ENCODE assay signal across 1 cellular context in the genomic region with DNA sequence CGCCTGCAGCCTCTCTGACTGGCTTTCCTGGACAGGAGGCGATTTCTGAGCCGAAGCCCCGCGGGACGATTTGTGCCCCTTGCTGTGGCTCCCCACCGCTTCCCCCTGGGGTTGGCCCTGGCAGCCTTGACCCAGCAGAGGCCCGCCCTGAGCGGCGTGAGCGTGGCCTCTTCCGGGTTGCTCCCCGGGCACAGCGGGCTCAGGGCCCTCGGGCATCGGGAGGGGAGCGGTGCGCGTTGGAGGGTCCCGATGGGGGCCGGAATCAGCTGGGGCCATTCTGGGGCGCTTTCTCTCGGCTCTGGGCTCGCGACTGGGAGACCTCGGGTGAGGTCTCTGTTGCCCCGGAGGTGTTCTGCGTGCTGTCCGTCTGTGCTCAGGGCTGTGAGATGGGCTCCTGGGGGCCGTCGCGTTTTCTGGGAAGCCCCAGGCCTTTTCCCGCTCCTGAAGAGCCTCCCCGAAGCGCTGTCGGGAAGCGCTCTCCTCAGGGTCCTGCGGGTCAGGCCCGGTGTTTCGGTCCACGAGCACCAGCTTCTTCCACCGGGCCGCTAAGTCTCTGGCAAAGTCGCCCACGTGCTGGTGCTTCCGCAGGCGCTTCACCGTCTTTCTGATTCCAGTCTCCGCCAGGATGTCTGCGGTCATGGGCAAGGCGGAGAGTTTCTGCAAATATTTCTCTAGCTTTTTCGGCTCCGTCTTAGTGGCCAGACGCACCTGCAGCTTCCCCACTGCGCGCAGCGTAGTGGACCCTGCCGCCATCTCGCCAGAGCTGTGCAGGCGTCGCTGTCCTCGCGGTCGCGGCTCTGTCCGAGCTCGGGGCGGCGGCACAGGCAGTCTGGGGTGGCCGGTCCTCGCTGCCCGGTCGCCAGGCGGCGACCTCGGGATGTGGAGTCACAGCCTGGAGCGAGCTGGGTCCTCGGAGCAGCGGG. TPM values are rescaled to one million over a fixed set of nuclear protein-coding genes. Genes with fewer than 3 reads are reported as not detected.
"Had no signal": no experiment of that assay in that cellular context is flagged by ENCODE, and none has a peak within 500 bp of the region (broad histone marks: within the 10 kb centered on the region; RNA-seq: fewer than 3 reads in every experiment).

No MANE protein-coding gene starts in this region.

RNA-seq across cellular contexts. Expression of a gene that starts 46.5 kb away (rescaled TPM):
- total RNA-seq: ascending aorta had no signal
